10 cellular contexts compared by ENCODE assay signal in genomic region chr12:119693006-119693405, GRCh38. TPM values are rescaled to one million over a fixed set of nuclear protein-coding genes. Genes with fewer than 3 reads are reported as not detected.
DNase-seq lines count a peak whose midpoint lies in the region; ATAC-seq, FAIRE-seq and TF ChIP-seq lines count a peak whose summit lies in the region.
"Had no signal": no experiment of that assay in that cellular context is flagged by ENCODE, and none has a peak within 500 bp of the region (broad histone marks: within the 10 kb centered on the region; RNA-seq: fewer than 3 reads in every experiment).

No MANE protein-coding gene starts in this region.

- H3K79me2 ChIP-seq in parathyroid adenoma, result no peaks in the 10 kb centered on the region

- no peak for FAIRE-seq in frontal cortex (lab: Jason Lieb, UNC)
- FAIRE-seq: islet of Langerhans had no signal

- H2AFZ ChIP-seq in parathyroid adenoma, result peak overlapping the region; percentile 66

- no peak overlapping the region for H3K9ac ChIP-seq in parathyroid adenoma

- no peaks in the 10 kb centered on the region for H3K27me3 ChIP-seq in parathyroid adenoma (ENCODE audit: control insufficient read depth, insufficient read depth, low read length)

- H3K27ac ChIP-seq in parathyroid adenoma, result peak overlapping the region; percentile 50

- H3K9me3 ChIP-seq in parathyroid adenoma (ENCODE audit: control insufficient read depth, low read length), result no peaks in the 10 kb centered on the region

- in situ Hi-C loops in KBM-7 (cut with MboI; ENCODE audit: low pct_unique_long_range_greater_than_20kb, low sequenced_read_pairs), result no loop called here

- peaks cover 16% of the 10 kb centered on the region for H3K4me1 ChIP-seq in parathyroid adenoma

- peak overlapping the region; percentile 27 for H3K4me2 ChIP-seq in parathyroid adenoma (ENCODE audit: low read length)

- no peaks in the 10 kb centered on the region for H3K36me3 ChIP-seq in parathyroid adenoma (ENCODE audit: control insufficient read depth, insufficient read depth, low read length)

- no peak for TF ChIP-seq CTCF in fibroblast of mammary gland (conservative IDR thresholded peaks at IDR 0.05; ENCODE audit: control insufficient read depth, insufficient read depth, low read depth, low read length)
- TF ChIP-seq CTCF in parathyroid adenoma (IDR thresholded peaks at IDR 0.05), result no peak

- no peak for ATAC-seq in stimulated activated naive CD8-positive, alpha-beta T cell treated with anti-CD3 and anti-CD28 coated beads, Interleukin-15, Interleukin-2, amounts not matched to agents 100 U/mL and 50 U/mL, for 24 hours
- ATAC-seq: activated T-helper 17 cell treated with anti-CD3 and anti-CD28 coated beads, Interleukin-2, amount 50 U/mL, for 72 hours had no signal

- DNase-seq in Daoy (ENCODE audit: low read depth) (peak; percentile 74), NCI-H82 treated with DMSO at 0.1 percent for 48 hours (lab: John Stamatoyannopoulos, UW; ENCODE audit: unreplicated experiment) (peak; percentile 20), fibroblast of mammary gland (ENCODE audit: low read depth) (peak; percentile 97), KBM-7 (no peak), OCI-M2 (lab: John Stamatoyannopoulos, UW; ENCODE audit: unreplicated experiment) (no peak), frontal cortex (ENCODE audit: low spot score in 2 of 2) (no peak)
- DNase-seq in stimulated activated naive CD8-positive, alpha-beta T cell treated with anti-CD3 and anti-CD28 coated beads, Interleukin-15, Interleukin-2, amounts not matched to agents 100 U/mL and 50 U/mL, for 24 hours, result no peak

- no peak overlapping the region for H3K4me3 ChIP-seq in fibroblast of mammary gland (ENCODE audit: control insufficient read depth, low read depth, low read length)
- H3K4me3 ChIP-seq in parathyroid adenoma (ENCODE audit: low read depth, low read length), result no peak overlapping the region

RNA-seq across cellular contexts. Expression of gene PRKAB1, which starts 25.1 kb away (rescaled TPM):
- total RNA-seq in Daoy (2014; rRNA removed; shearing (Covaris generic)), result 17.4 and 39.4 TPM in 2 replicates
- total RNA-seq in frontal cortex, result 15.9 TPM

Comparison
In these comparisons a context has a peak if more than half of its experiments do, and no peak if none do; other contexts are left out.
1. DNase-seq: peak in Daoy (single experiment), NCI-H82 treated with DMSO at 0.1 percent for 48 hours (single experiment) and fibroblast of mammary gland (single experiment); none in KBM-7 (single experiment), OCI-M2 (single experiment), stimulated activated naive CD8-positive, alpha-beta T cell treated with anti-CD3 and anti-CD28 coated beads, Interleukin-15, Interleukin-2, amounts not matched to agents 100 U/mL and 50 U/mL, for 24 hours (single experiment) and frontal cortex (0 of 2).